Comparison of ENCODE assay signal across 25 cellular contexts in the genomic region with DNA sequence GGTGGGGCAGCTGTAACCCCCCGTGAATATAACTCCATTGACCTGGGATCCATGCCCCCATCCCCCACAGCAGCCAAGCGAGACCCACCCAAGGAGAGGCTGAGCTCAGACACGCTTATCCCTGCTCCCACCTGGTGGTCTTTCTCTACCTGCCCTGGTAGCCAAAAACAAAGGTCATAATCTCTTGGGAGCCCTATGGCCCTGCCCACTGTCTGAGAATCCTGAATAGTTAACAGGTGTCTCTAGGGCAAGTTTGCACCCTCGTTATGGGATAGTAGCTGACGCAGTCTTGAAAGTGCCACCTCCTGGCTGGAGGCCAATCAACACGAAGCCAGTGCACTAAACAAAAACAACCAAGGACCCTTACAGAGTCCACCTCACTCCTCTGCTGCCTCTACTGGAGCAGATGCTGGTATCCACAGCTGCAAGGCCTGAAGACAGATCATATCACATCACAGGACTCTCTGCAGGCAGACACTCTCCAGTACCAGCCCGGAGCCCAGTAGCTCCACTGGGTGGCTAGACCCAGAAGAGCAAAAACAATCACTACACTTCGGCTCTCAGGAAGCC.
DNase-seq lines count a peak whose midpoint lies in the region; ATAC-seq, FAIRE-seq and TF ChIP-seq lines count a peak whose summit lies in the region.
"Had no signal": no experiment of that assay in that cellular context is flagged by ENCODE, and none has a peak within 500 bp of the region (broad histone marks: within the 10 kb centered on the region; RNA-seq: fewer than 3 reads in every experiment).

No MANE protein-coding gene starts in this region.

- H3F3A ChIP-seq in GM23338 (replicated peaks; ENCODE audit: low read depth) = no peaks in the 10 kb centered on the region
- no peaks in the 10 kb centered on the region for H3F3A ChIP-seq in OCI-LY1 (ENCODE audit: insufficient read depth, low read length)

- no peaks in the 10 kb centered on the region for H3K9me2 ChIP-seq in GM23338 (ENCODE audit: insufficient read depth)
- H3K9me2 ChIP-seq in OCI-LY1 (ENCODE audit: low read depth, low read length) = no peaks in the 10 kb centered on the region

- H3K27me3 Mint-ChIP-seq in GM23338 (ENCODE audit: insufficient read depth, low read depth, poor library complexity) (no peaks in the 10 kb centered on the region), endodermal cell (ENCODE audit: insufficient read depth) (no peaks in the 10 kb centered on the region)

- H3K4me1 Mint-ChIP-seq in GM23338 (peaks cover 14% of the 10 kb centered on the region), endodermal cell (no peaks in the 10 kb centered on the region)
- H3K4me1 Mint-ChIP-seq: CD14-positive monocyte; CD8-positive, alpha-beta memory T cell had no signal

- H3K36me3 ChIP-seq in GM23338 (ENCODE audit: insufficient read depth) (no peaks in the 10 kb centered on the region; the same call in 1 of the 2 replicates), OCI-LY1 (ENCODE audit: insufficient read depth, low read length) (peaks cover 31% of the 10 kb centered on the region), endodermal cell (ENCODE audit: control insufficient read depth, insufficient read depth, low read length) (no peaks in the 10 kb centered on the region), mesendoderm (ENCODE audit: control insufficient read depth, insufficient read depth, low read length) (no peaks in the 10 kb centered on the region), psoas muscle (ENCODE audit: insufficient read depth in 1 of 2, low read depth in 1 of 2) (no peaks in the 10 kb centered on the region)

- no peak overlapping the region for H3K4me2 ChIP-seq in GM23338
- H3K4me2 ChIP-seq in OCI-LY1 (ENCODE audit: low read length) = peak overlapping the region; percentile 54
- H3K4me2 ChIP-seq in mesendoderm (ENCODE audit: low read length) = no peak overlapping the region

- no peak overlapping the region for H3K56ac ChIP-seq in mesendoderm (ENCODE audit: low read length)

- no peak overlapping the region for H3K27ac Mint-ChIP-seq in GM23338
- no peak overlapping the region for H3K27ac Mint-ChIP-seq in endodermal cell
- H3K27ac Mint-ChIP-seq: CD8-positive, alpha-beta memory T cell had no signal

- H2BK5ac ChIP-seq in mesendoderm (ENCODE audit: low read length) = no peak overlapping the region

- H3K4me1 ChIP-seq in GM23338 (ENCODE audit: insufficient read depth) (no peaks in the 10 kb centered on the region), OCI-LY1 (ENCODE audit: insufficient read depth, low read length, severe bottlenecking) (peaks cover 41% of the 10 kb centered on the region), endodermal cell (ENCODE audit: control insufficient read depth, insufficient read depth, low read length) (no peaks in the 10 kb centered on the region), mesendoderm (ENCODE audit: control insufficient read depth, low read depth, low read length) (no peaks in the 10 kb centered on the region), psoas muscle (no peaks in the 10 kb centered on the region)

- H3K36me3 Mint-ChIP-seq in GM23338 (ENCODE audit: low read depth) = peaks cover 26% of the 10 kb centered on the region
- H3K36me3 Mint-ChIP-seq in endodermal cell (ENCODE audit: low read depth) = no peaks in the 10 kb centered on the region
- H3K36me3 Mint-ChIP-seq: CD14-positive monocyte; CD8-positive, alpha-beta memory T cell had no signal

- H2AK5ac ChIP-seq in mesendoderm (ENCODE audit: low read length) = no peak overlapping the region

- H3K9ac ChIP-seq in OCI-LY1 (ENCODE audit: low read length) (peak overlapping the region; percentile 59; the same call in 1 of the 2 replicates), endodermal cell (ENCODE audit: extremely low read depth, low read length, poor library complexity, severe bottlenecking) (no peak overlapping the region), mesendoderm (ENCODE audit: low read length) (no peak overlapping the region)

- no peak overlapping the region for H3K18ac ChIP-seq in mesendoderm (ENCODE audit: low read length)

- no peak overlapping the region for H2BK15ac ChIP-seq in mesendoderm (replicated peaks; ENCODE audit: low read depth)

- no peak overlapping the region for H4K8ac ChIP-seq in mesendoderm (ENCODE audit: low read depth, low read length)

- no peaks in the 10 kb centered on the region for H4K20me1 ChIP-seq in GM23338 (replicated peaks; ENCODE audit: insufficient read depth)
- no peaks in the 10 kb centered on the region for H4K20me1 ChIP-seq in OCI-LY1 (ENCODE audit: insufficient read depth, low read length)

- no peak overlapping the region for H3K23ac ChIP-seq in mesendoderm (ENCODE audit: low read length)

- no peak overlapping the region for H4K5ac ChIP-seq in mesendoderm (ENCODE audit: low read length)

- H3K79me2 ChIP-seq in GM23338 (replicated peaks; ENCODE audit: insufficient read depth) = no peaks in the 10 kb centered on the region
- H3K79me2 ChIP-seq in OCI-LY1 (ENCODE audit: insufficient read depth, low read length) = 0 out of 2 replicates have a peak, but pooled peaks cover 7% of the 10 kb centered on the region
- H3K79me2 ChIP-seq in mesendoderm (ENCODE audit: control insufficient read depth, insufficient read depth, low read length) = no peaks in the 10 kb centered on the region

- H3K4me3 ChIP-seq in GM23338 (no peak overlapping the region), OCI-LY1 (ENCODE audit: low read depth, low read length, poor library complexity, severe bottlenecking) (peak overlapping the region; percentile 20), endodermal cell (ENCODE audit: low read length) (no peak overlapping the region), mesendoderm (ENCODE audit: low read length) (no peak overlapping the region), psoas muscle (no peak overlapping the region)

- no peak for FAIRE-seq in GM19239 (lab: Jason Lieb, UNC)
- FAIRE-seq: GM18507, HepG2 had no signal

- no peak for TF ChIP-seq CTCF in GM23338 (conservative IDR thresholded peaks at IDR 0.05; ENCODE audit: low read depth in 2 of 2)
- TF ChIP-seq CTCF in OCI-LY1 (IDR thresholded peaks at IDR 0.05; ENCODE audit: low read length) = peak; percentile 51
- peak; percentile 25 for TF ChIP-seq CTCF in endodermal cell (conservative IDR thresholded peaks at IDR 0.05)
- no peak for TF ChIP-seq CTCF in psoas muscle (IDR thresholded peaks at IDR 0.05)

- H2AFZ ChIP-seq in GM23338 (no peak overlapping the region), OCI-LY1 (ENCODE audit: low read length) (no peak overlapping the region)

- H3K9me3 Mint-ChIP-seq in GM23338 = peaks cover 41% of the 10 kb centered on the region
- H3K9me3 Mint-ChIP-seq in endodermal cell = peaks cover 20% of the 10 kb centered on the region

- DNase-seq in GM23338 (ENCODE audit: low spot score) (no peak), endodermal cell (peak; percentile 63), mesendoderm (peak; percentile 13), GM19239 (ENCODE audit: insufficient read length, low spot score) (no peak), psoas muscle (no peak), ecto neural progenitor cell (ENCODE audit: low spot score) (no peak)
- DNase-seq: CD8-positive, alpha-beta memory T cell; DMS 273 treated with DMSO at 0.1 percent for 48 hours; DMS79; GOT3; NCI-H1105 treated with DMSO at 0.1 percent for 48 hours; NCI-H1930; NCI-H446 treated with DMSO at 0.1 percent for 48 hours; NCI-H526; NCI-H82; NK-92 treated with Interleukin-12 subunit alpha and Interleukin-12 subunit beta, amount 100 ng/mL, for 24 hours; SHP77 had no signal

- H3K4ac ChIP-seq in mesendoderm (ENCODE audit: low read depth, low read length) = no peak overlapping the region

- H3K9me3 ChIP-seq in OCI-LY1 (ENCODE audit: low read length) (peaks cover 8% of the 10 kb centered on the region), endodermal cell (ENCODE audit: control insufficient read depth, low read length) (no peaks in the 10 kb centered on the region), psoas muscle (no peaks in the 10 kb centered on the region)

- H2BK120ac ChIP-seq in mesendoderm (ENCODE audit: low read depth, low read length) = no peak overlapping the region

- intact Hi-C loops in psoas muscle (cut with DNase I) = no loop called here

- 79 to 80% methylated on average over 5 to 8 of the region's 8 CpGs for WGBS in endodermal cell (ENCODE audit: insufficient coverage in 1 of 2, insufficient read length in 1 of 2), 2 experiments
- no CpG with 5 or more reads among the region's 8 CpGs for WGBS in mesendoderm (ENCODE audit: extremely low coverage, insufficient coverage, low lambda C conversion rate)
- WGBS in psoas muscle, 3 donors = 59 to 61% (median 60%) methylated on average over 8 of the region's 8 CpGs

- no peak overlapping the region for H3K27ac ChIP-seq in GM23338 (ENCODE audit: low read depth)
- H3K27ac ChIP-seq in OCI-LY1 (ENCODE audit: low read depth, low read length, poor library complexity, severe bottlenecking) = peak overlapping the region; percentile 89
- H3K27ac ChIP-seq in endodermal cell (ENCODE audit: low read depth, low read length) = no peak overlapping the region
- no peak overlapping the region for H3K27ac ChIP-seq in mesendoderm (ENCODE audit: low read depth, low read length)
- no peak overlapping the region for H3K27ac ChIP-seq in psoas muscle
- H3K27ac ChIP-seq: HL-60, RWPE1 had no signal

- ATAC-seq in GM23338 = peak; percentile 21; the same call in 1 of the 3 replicates
- no peak for ATAC-seq in psoas muscle
- no peak for ATAC-seq in GM21737 (IDR thresholded peaks at IDR 0.05; ENCODE audit: unreplicated experiment)
- ATAC-seq: HCT116, HepG2 had no signal

- H3K79me1 ChIP-seq in mesendoderm (ENCODE audit: low read length) = no peaks in the 10 kb centered on the region

- H3K27me3 ChIP-seq in GM23338 (ENCODE audit: insufficient read depth) (no peaks in the 10 kb centered on the region), OCI-LY1 (ENCODE audit: insufficient read depth, low read length) (no peaks in the 10 kb centered on the region), endodermal cell (ENCODE audit: control insufficient read depth, insufficient read depth, low read length, poor library complexity, severe bottlenecking) (no peaks in the 10 kb centered on the region), mesendoderm (ENCODE audit: insufficient read depth, low read length, poor library complexity) (no peaks in the 10 kb centered on the region), psoas muscle (ENCODE audit: insufficient read depth in 3 of 3, low read length in 2 of 3) (peaks cover 0 to 29% (median 6%) of the 10 kb centered on the region in 3 donors)

- H3K4me3 Mint-ChIP-seq in GM23338 (no peak overlapping the region), endodermal cell (no peak overlapping the region)
- H3K4me3 Mint-ChIP-seq: CD14-positive monocyte; CD8-positive, alpha-beta memory T cell had no signal

TF ChIP-seq in GM23338, 12 proteins besides CTCF, POLR2A, EP300 and RAD21 (continues in another document):
- no peak for TF ChIP-seq ZNF331 (CRISPR knock-in tag; IDR thresholded peaks at IDR 0.05; ENCODE audit: low read depth)
- no peak for TF ChIP-seq STAT1 (IDR thresholded peaks at IDR 0.05; ENCODE audit: unreplicated experiment)

Comparison
In these comparisons a context has a peak if more than half of its experiments do, and no peak if none do; other contexts are left out.
1. DNase-seq: peak in endodermal cell (single experiment) and mesendoderm (single experiment); none in GM23338 (single experiment), GM19239 (single experiment), psoas muscle (0 of 2) and ecto neural progenitor cell (single experiment).
2. CTCF ChIP-seq: peak in OCI-LY1 (single experiment) and endodermal cell (single experiment); none in GM23338 (0 of 2) and psoas muscle (single experiment).